ENCODE assay signal across 18 cellular contexts in the genomic region with DNA sequence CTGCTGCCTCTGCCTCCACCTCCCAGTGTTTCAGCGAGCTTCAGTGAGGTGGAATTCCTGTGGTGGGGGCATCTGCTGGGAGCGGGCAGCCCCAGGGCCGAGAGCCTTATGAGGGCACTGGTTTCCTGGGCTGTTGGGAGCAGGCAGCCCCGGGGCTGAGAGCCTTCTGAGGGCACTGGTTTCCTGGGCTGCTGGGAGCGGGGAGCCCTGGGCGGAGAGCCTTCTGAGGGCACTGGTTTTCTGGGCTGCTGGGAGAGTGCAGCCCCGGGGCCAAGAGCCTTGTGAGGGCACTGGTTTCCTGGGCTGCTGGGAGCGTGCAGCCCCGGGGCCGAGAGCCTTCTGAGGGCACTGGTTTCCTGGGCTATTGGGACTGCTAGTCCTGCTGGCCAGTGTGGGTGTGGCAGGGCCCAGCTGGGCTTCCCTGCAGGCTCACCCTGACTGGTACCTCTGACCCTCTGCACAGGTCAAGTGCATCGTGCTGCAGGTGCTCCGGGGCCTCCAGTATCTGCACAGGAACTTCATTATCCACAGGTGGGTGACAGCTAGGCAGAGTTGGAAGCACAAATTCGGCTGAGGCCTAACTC. TPM values are rescaled to one million over a fixed set of nuclear protein-coding genes. Genes with fewer than 3 reads are reported as not detected.
A peak's percentile ranks its signal among the peaks of the same experiment; 100 is the strongest.
DNase-seq lines count a peak whose midpoint lies in the region; ATAC-seq, FAIRE-seq and TF ChIP-seq lines count a peak whose summit lies in the region.
"Had no signal": no experiment of that assay in that cellular context is flagged by ENCODE, and none has a peak within 500 bp of the region (broad histone marks: within the 10 kb centered on the region; RNA-seq: fewer than 3 reads in every experiment).

No MANE protein-coding gene starts in this region.

- peak overlapping the region in 2 of 4 donors; percentile 26 to 37 for H3K4me3 Mint-ChIP-seq in IgD-negative memory B cell
- H3K4me3 Mint-ChIP-seq: B cell; CD8-positive, alpha-beta T cell; HFFc6 had no signal

- H3K4me1 Mint-ChIP-seq in IgD-negative memory B cell = peaks cover 8 to 11% (median 8%) of the 10 kb centered on the region in 3 donors

- peak overlapping the region; percentile 9; the same call in 1 of the 2 replicates for H3K9ac ChIP-seq in HepG2 (ENCODE audit: insufficient read depth, low read depth, low read length)

- H3K27ac ChIP-seq in HepG2 (ENCODE audit: extremely low read length, insufficient read depth, low read length) (no peak overlapping the region), right lobe of liver (no peak overlapping the region)
- H3K27ac ChIP-seq: HL-60, PC-9, SK-N-MC had no signal

- intact Hi-C loops in HepG2 (cut with micrococcal nuclease; ENCODE audit: unreplicated experiment) = no loop called here
- intact Hi-C loops in right lobe of liver (cut with DNase I) = no loop called here

- no peaks in the 10 kb centered on the region for H3K36me3 ChIP-seq in HepG2 (replicated peaks in 1 of 2; ENCODE audit: control insufficient read depth in 1 of 2, insufficient read depth in 2 of 2, low read length in 2 of 2)
- H3K36me3 ChIP-seq in right lobe of liver = peaks cover 0 to 52% (median 12%) of the 10 kb centered on the region in 4 donors

- no peak for TF ChIP-seq RAD21 in HepG2 (CRISPR knock-in tag; IDR thresholded peaks at IDR 0.05)

- H3K4me2 ChIP-seq in HepG2 (ENCODE audit: low read depth, low read length) = peak overlapping the region; percentile 56
- H3K4me2 ChIP-seq: PC-9 had no signal

- peaks cover 3% of the 10 kb centered on the region for H3K36me3 Mint-ChIP-seq in IgD-negative memory B cell

- no TSS peak for BruUV-seq in HepG2 (replicated peaks; lab: Mats Ljungman, UMichigan)

- no peaks in the 10 kb centered on the region for H3K9me3 Mint-ChIP-seq in IgD-negative memory B cell
- H3K9me3 Mint-ChIP-seq: CD8-positive, alpha-beta T cell; HFFc6 had no signal

- in situ Hi-C loops in HepG2 (cut with HindIII; ENCODE audit: extremely low pct_ligation_motif_present, low pct_unique_long_range_greater_than_20kb) = no loop called here

- CTCF ChIA-PET in HepG2 (lab: Yijun Ruan, JAX; ENCODE audit: low intra/inter-chr PET ratio, low total read pairs) = no interaction called here

- TF ChIP-seq POLR2A in HepG2 (IDR thresholded peaks at IDR 0.05; ENCODE audit: insufficient read depth in 1 of 2, low read depth in 2 of 2, low read length in 2 of 2) = 0 out of 4 replicates have a peak, but pooled peaks of 1 of the 2 experiments have one; percentile 15
- TF ChIP-seq POLR2A in right lobe of liver (IDR thresholded peaks at IDR 0.05) = no peak

- peak; percentile 38 for DNase-seq in HepG2 (ENCODE audit: low spot score)
- DNase-seq in right lobe of liver = no peak
- DNase-seq in T1000 (lab: John Stamatoyannopoulos, UW) = no peak
- DNase-seq: CD8-positive, alpha-beta T cell; DND-41; GF-D8; HFFc6; MM.1S; NCI-H1105 treated with DMSO at 0.1 percent for 48 hours; NCI-H187; NCI-H446 treated with DMSO at 0.1 percent for 48 hours; NCI-H748 treated with DMSO at 0.1 percent for 48 hours; PC-9 had no signal

- H3K4me3 ChIP-seq in HepG2 (replicated peaks in 1 of 3; ENCODE audit: insufficient read depth in 1 of 3, low read depth in 2 of 3, low read length in 3 of 3) = peak overlapping the region in 1 of 3 experiments; percentile 32; a peak in 1 of 6 replicates
- H3K4me3 ChIP-seq in right lobe of liver = no peak overlapping the region
- H3K4me3 ChIP-seq: PC-9, SK-N-MC had no signal

- 8% methylated on average over 9 of the region's 13 CpGs for WGBS in HepG2 (ENCODE audit: low lambda C conversion rate)
- 100% methylated on average over 1 of the region's 13 CpGs for WGBS in right lobe of liver (ENCODE audit: insufficient coverage, low coverage, low lambda C conversion rate, missing lambda C conversion rate)

- no peaks in the 10 kb centered on the region for H4K20me1 ChIP-seq in HepG2 (ENCODE audit: insufficient read depth, low read length)

- H3K79me2 ChIP-seq in HepG2 (ENCODE audit: insufficient read depth, low read length) = no peaks in the 10 kb centered on the region

- H3K27me3 ChIP-seq in HepG2 (ENCODE audit: control insufficient read depth in 1 of 2, insufficient read depth in 2 of 2, low read length in 2 of 2) (no peaks in the 10 kb centered on the region), right lobe of liver (no peaks in the 10 kb centered on the region)

- H3K4me1 ChIP-seq in HepG2 (ENCODE audit: insufficient read depth, low read length) (peaks cover 86% of the 10 kb centered on the region), right lobe of liver (peaks cover 0 to 13% (median 8%) of the 10 kb centered on the region in 4 donors)

- POLR2A ChIA-PET in HepG2 (lab: Yijun Ruan, JAX) = interaction anchor here (0.5 to 2.3 kb wide), 4 partner anchors 9 to 63 kb away, joined by 3 to 16 read pairs (median 4); partner anchors contain the start of gene SPATA2L

- peak; percentile 37 for FAIRE-seq in HepG2 (lab: Jason Lieb, UNC)

- H3K9me3 ChIP-seq in HepG2 (ENCODE audit: low read length) = no peaks in the 10 kb centered on the region
- no peaks in the 10 kb centered on the region for H3K9me3 ChIP-seq in right lobe of liver

- ATAC-seq in HepG2 (peak; percentile 36), right lobe of liver (no peak), HG02588 (IDR thresholded peaks at IDR 0.05; ENCODE audit: unreplicated experiment) (no peak)
- ATAC-seq: CD8-positive, alpha-beta T cell had no signal

- H3K27ac Mint-ChIP-seq in IgD-negative memory B cell = peak overlapping the region in 2 of 3 donors; percentile 42 to 57
- H3K27ac Mint-ChIP-seq: B cell; CD8-positive, alpha-beta T cell; HFFc6 had no signal

- TF ChIP-seq CTCF in HepG2 (CRISPR knock-in tag; IDR thresholded peaks at IDR 0.05) (no peak), right lobe of liver (IDR thresholded peaks at IDR 0.05) (no peak)

- TF ChIP-seq EP300 in HepG2 (IDR thresholded peaks at IDR 0.05; ENCODE audit: low read depth in 2 of 2, low read length in 2 of 2) = no peak
- no peak for TF ChIP-seq EP300 in HepG2 (CRISPR knock-in tag; IDR thresholded peaks at IDR 0.05; ENCODE audit: borderline replicate concordance)

- H3K27me3 Mint-ChIP-seq in IgD-negative memory B cell = no peaks in the 10 kb centered on the region
- H3K27me3 Mint-ChIP-seq: B cell had no signal

- no peak overlapping the region for H2AFZ ChIP-seq in HepG2 (ENCODE audit: low read length)
- H2AFZ ChIP-seq: PC-9 had no signal

RNA-seq across cellular contexts. Expression of gene CDK10, which starts 5.6 kb away (rescaled TPM):
- total RNA-seq in HepG2 (2016; rRNA removed; fragmentation: Illumina TruSeq; extraction: Trizol) (1.2 and 2.5 TPM in 2 replicates), right lobe of liver (10 to 100 TPM; 35.0 to 72.2 (median 53.7) TPM)
- total RNA-seq in HepG2 (2016; cell fraction: cytosol; rRNA removed; fragmentation: Illumina TruSeq; extraction: Trizol; ENCODE audit: low read depth) = 4.2 and 5.8 TPM in 2 replicates
- total RNA-seq in HepG2 (2016; cell fraction: insoluble cytoplasmic fraction; rRNA removed; fragmentation: Illumina TruSeq; extraction: Trizol) = 1.4 and 2.6 TPM in 2 replicates
- total RNA-seq in HepG2 (2016; cell fraction: membrane; rRNA removed; fragmentation: Illumina TruSeq; extraction: Trizol) = 3.5 TPM in 2 replicates
- total RNA-seq in HepG2 (2016; cell fraction: nucleus; rRNA removed; fragmentation: Illumina TruSeq; extraction: Trizol) = 2.4 and 3.5 TPM in 2 replicates
- polyA plus RNA-seq in HepG2 (2011; rRNA removed) (3.9 and 4.3 TPM in 2 replicates), IgD-negative memory B cell (24.0 TPM)
- polyA plus RNA-seq in HepG2 (2011; cell fraction: cytosol; rRNA removed) = 1.5 and 2.1 TPM in 2 replicates
- 28.1 and 29.8 TPM in 2 replicates for polyA plus RNA-seq in HepG2 (2011; cell fraction: nucleus; rRNA removed)
- polyA plus RNA-seq in HepG2 (2012) = 2.7 and 6.1 TPM in 2 replicates
- 1.1 TPM in 2 replicates for polyA plus RNA-seq in HepG2 (2016; cell fraction: cytosol; fragmentation: Illumina TruSeq; extraction: Trizol; ENCODE audit: low read depth)
- polyA plus RNA-seq in HepG2 (2016; cell fraction: insoluble cytoplasmic fraction; fragmentation: Illumina TruSeq; extraction: Trizol; ENCODE audit: low read depth) = 1.1 and 1.2 TPM in 2 replicates
- 1.0 and 1.2 TPM in 2 replicates for polyA plus RNA-seq in HepG2 (2016; cell fraction: membrane; fragmentation: Illumina TruSeq; extraction: Trizol; ENCODE audit: low read depth)
- 11.0 and 12.6 TPM in 2 replicates for polyA plus RNA-seq in HepG2 (2016; cell fraction: nucleus; fragmentation: Illumina TruSeq; extraction: Trizol; ENCODE audit: insufficient read depth, low read depth)
- 2.9 and 43.1 TPM in 2 replicates for polyA minus RNA-seq in HepG2 (2011; rRNA and poly(A)+ RNA removed; ENCODE audit: low replicate concordance)
- polyA minus RNA-seq in HepG2 (2011; cell fraction: cytosol; rRNA and poly(A)+ RNA removed) = 1.6 and 2.8 TPM in 2 replicates
- polyA minus RNA-seq in HepG2 (2011; cell fraction: nucleus; rRNA and poly(A)+ RNA removed) = 4.5 and 5.8 TPM in 2 replicates

RNA-seq across cellular contexts. Expression of gene SPATA2L, which starts 9.4 kb away (rescaled TPM):
- total RNA-seq in HepG2 (2016; rRNA removed; fragmentation: Illumina TruSeq; extraction: Trizol) (17.0 and 20.7 TPM in 2 replicates), right lobe of liver (10 to 100 TPM in 3 of 6 experiments, 1 to 10 TPM in 3; 5.6 to 17.9 (median 11.2) TPM)
- 5.1 and 5.8 TPM in 2 replicates for total RNA-seq in HepG2 (2016; cell fraction: cytosol; rRNA removed; fragmentation: Illumina TruSeq; extraction: Trizol; ENCODE audit: low read depth)
- 16.3 and 20.7 TPM in 2 replicates for total RNA-seq in HepG2 (2016; cell fraction: insoluble cytoplasmic fraction; rRNA removed; fragmentation: Illumina TruSeq; extraction: Trizol)
- total RNA-seq in HepG2 (2016; cell fraction: membrane; rRNA removed; fragmentation: Illumina TruSeq; extraction: Trizol) = 12.5 and 13.4 TPM in 2 replicates
- 9.5 and 13.5 TPM in 2 replicates for total RNA-seq in HepG2 (2016; cell fraction: nucleus; rRNA removed; fragmentation: Illumina TruSeq; extraction: Trizol)
- polyA plus RNA-seq in HepG2 (2011; rRNA removed) (9.1 and 11.8 TPM in 2 replicates), IgD-negative memory B cell (12.7 TPM)
- 13.4 and 23.3 TPM in 2 replicates for polyA plus RNA-seq in HepG2 (2011; cell fraction: cytosol; rRNA removed)
- 26.3 and 28.3 TPM in 2 replicates for polyA plus RNA-seq in HepG2 (2011; cell fraction: nucleus; rRNA removed)
- 6.8 and 12.5 TPM in 2 replicates for polyA plus RNA-seq in HepG2 (2012)
- polyA plus RNA-seq in HepG2 (2016; cell fraction: cytosol; fragmentation: Illumina TruSeq; extraction: Trizol; ENCODE audit: low read depth) = 3.0 and 3.1 TPM in 2 replicates
- polyA plus RNA-seq in HepG2 (2016; cell fraction: insoluble cytoplasmic fraction; fragmentation: Illumina TruSeq; extraction: Trizol; ENCODE audit: low read depth) = 13.3 and 14.0 TPM in 2 replicates
- 5.3 and 7.7 TPM in 2 replicates for polyA plus RNA-seq in HepG2 (2016; cell fraction: membrane; fragmentation: Illumina TruSeq; extraction: Trizol; ENCODE audit: low read depth)
- 14.9 and 15.5 TPM in 2 replicates for polyA plus RNA-seq in HepG2 (2016; cell fraction: nucleus; fragmentation: Illumina TruSeq; extraction: Trizol; ENCODE audit: insufficient read depth, low read depth)
- 3.5 and 31.4 TPM in 2 replicates for polyA minus RNA-seq in HepG2 (2011; rRNA and poly(A)+ RNA removed; ENCODE audit: low replicate concordance)
- 16.7 and 20.7 TPM in 2 replicates for polyA minus RNA-seq in HepG2 (2011; cell fraction: cytosol; rRNA and poly(A)+ RNA removed)
- polyA minus RNA-seq in HepG2 (2011; cell fraction: nucleus; rRNA and poly(A)+ RNA removed) = 8.8 and 8.9 TPM in 2 replicates

RNA-seq across cellular contexts. Expression of gene VPS9D1, which starts 28.6 kb away (rescaled TPM):
- total RNA-seq in HepG2 (2016; rRNA removed; fragmentation: Illumina TruSeq; extraction: Trizol) = 3.8 and 10.1 TPM in 2 replicates
- total RNA-seq in HepG2 (2016; cell fraction: cytosol; rRNA removed; fragmentation: Illumina TruSeq; extraction: Trizol; ENCODE audit: low read depth) = 2.4 and 3.2 TPM in 2 replicates
- 4.2 and 9.2 TPM in 2 replicates for total RNA-seq in HepG2 (2016; cell fraction: insoluble cytoplasmic fraction; rRNA removed; fragmentation: Illumina TruSeq; extraction: Trizol)
- 5.2 and 6.8 TPM in 2 replicates for total RNA-seq in HepG2 (2016; cell fraction: membrane; rRNA removed; fragmentation: Illumina TruSeq; extraction: Trizol)
- total RNA-seq in HepG2 (2016; cell fraction: nucleus; rRNA removed; fragmentation: Illumina TruSeq; extraction: Trizol) = 13.1 and 15.5 TPM in 2 replicates
- polyA plus RNA-seq in HepG2 (2011; rRNA removed) = 13.2 and 18.6 TPM in 2 replicates
- 4.5 and 5.7 TPM in 2 replicates for polyA plus RNA-seq in HepG2 (2011; cell fraction: cytosol; rRNA removed)
- polyA plus RNA-seq in HepG2 (2011; cell fraction: nucleus; rRNA removed) = 111 and 130 TPM in 2 replicates
- polyA plus RNA-seq in HepG2 (2012) = 7.5 and 10.0 TPM in 2 replicates
- polyA plus RNA-seq in HepG2 (2016; cell fraction: cytosol; fragmentation: Illumina TruSeq; extraction: Trizol; ENCODE audit: low read depth) = 2.5 and 3.3 TPM in 2 replicates
- 4.6 and 6.5 TPM in 2 replicates for polyA plus RNA-seq in HepG2 (2016; cell fraction: insoluble cytoplasmic fraction; fragmentation: Illumina TruSeq; extraction: Trizol; ENCODE audit: low read depth)
- polyA plus RNA-seq in HepG2 (2016; cell fraction: membrane; fragmentation: Illumina TruSeq; extraction: Trizol; ENCODE audit: low read depth) = 5.7 and 6.3 TPM in 2 replicates
- 51.9 and 55.4 TPM in 2 replicates for polyA plus RNA-seq in HepG2 (2016; cell fraction: nucleus; fragmentation: Illumina TruSeq; extraction: Trizol; ENCODE audit: insufficient read depth, low read depth)
- 4.4 and 8.1 TPM in 2 replicates for polyA minus RNA-seq in HepG2 (2011; rRNA and poly(A)+ RNA removed; ENCODE audit: low replicate concordance)
- 2.2 and 5.0 TPM in 2 replicates for polyA minus RNA-seq in HepG2 (2011; cell fraction: cytosol; rRNA and poly(A)+ RNA removed)
- polyA minus RNA-seq in HepG2 (2011; cell fraction: nucleus; rRNA and poly(A)+ RNA removed) = 6.8 and 7.5 TPM in 2 replicates
- 10 to 100 TPM in 3 of 6 experiments, 1 to 10 TPM in 3; 5.6 to 12.4 (median 9.4) TPM for total RNA-seq in right lobe of liver
- polyA plus RNA-seq in IgD-negative memory B cell = 1.6 TPM

RNA-seq across cellular contexts. Expression of gene ZNF276, which starts 29.3 kb away (rescaled TPM):
- 6.8 and 17.7 TPM in 2 replicates for total RNA-seq in HepG2 (2016; rRNA removed; fragmentation: Illumina TruSeq; extraction: Trizol)
- 4.4 and 4.7 TPM in 2 replicates for total RNA-seq in HepG2 (2016; cell fraction: cytosol; rRNA removed; fragmentation: Illumina TruSeq; extraction: Trizol; ENCODE audit: low read depth)
- total RNA-seq in HepG2 (2016; cell fraction: insoluble cytoplasmic fraction; rRNA removed; fragmentation: Illumina TruSeq; extraction: Trizol) = 4.5 and 15.9 TPM in 2 replicates
- total RNA-seq in HepG2 (2016; cell fraction: membrane; rRNA removed; fragmentation: Illumina TruSeq; extraction: Trizol) = 5.4 and 8.2 TPM in 2 replicates
- total RNA-seq in HepG2 (2016; cell fraction: nucleus; rRNA removed; fragmentation: Illumina TruSeq; extraction: Trizol) = 22.3 and 26.8 TPM in 2 replicates
- polyA plus RNA-seq in HepG2 (2011; rRNA removed) = 18.0 and 24.3 TPM in 2 replicates
- 8.0 and 12.2 TPM in 2 replicates for polyA plus RNA-seq in HepG2 (2011; cell fraction: cytosol; rRNA removed)
- 148 and 167 TPM in 2 replicates for polyA plus RNA-seq in HepG2 (2011; cell fraction: nucleus; rRNA removed)
- 16.1 and 20.0 TPM in 2 replicates for polyA plus RNA-seq in HepG2 (2012)
- 2.3 and 3.4 TPM in 2 replicates for polyA plus RNA-seq in HepG2 (2016; cell fraction: cytosol; fragmentation: Illumina TruSeq; extraction: Trizol; ENCODE audit: low read depth)
- 7.0 and 9.8 TPM in 2 replicates for polyA plus RNA-seq in HepG2 (2016; cell fraction: insoluble cytoplasmic fraction; fragmentation: Illumina TruSeq; extraction: Trizol; ENCODE audit: low read depth)
- 4.7 and 8.3 TPM in 2 replicates for polyA plus RNA-seq in HepG2 (2016; cell fraction: membrane; fragmentation: Illumina TruSeq; extraction: Trizol; ENCODE audit: low read depth)
- polyA plus RNA-seq in HepG2 (2016; cell fraction: nucleus; fragmentation: Illumina TruSeq; extraction: Trizol; ENCODE audit: insufficient read depth, low read depth) = 66.1 and 72.8 TPM in 2 replicates
- 14.5 and 22.1 TPM in 2 replicates for polyA minus RNA-seq in HepG2 (2011; rRNA and poly(A)+ RNA removed; ENCODE audit: low replicate concordance)
- 4.0 and 6.3 TPM in 2 replicates for polyA minus RNA-seq in HepG2 (2011; cell fraction: cytosol; rRNA and poly(A)+ RNA removed)
- 27.8 and 28.5 TPM in 2 replicates for polyA minus RNA-seq in HepG2 (2011; cell fraction: nucleus; rRNA and poly(A)+ RNA removed)
- total RNA-seq in right lobe of liver = 10 to 100 TPM in 2 of 6 experiments, 1 to 10 TPM in 4; 6.9 to 13.4 (median 9.1) TPM
- 24.6 TPM for polyA plus RNA-seq in IgD-negative memory B cell

RNA-seq across cellular contexts. Expression of gene SPATA33, which starts 34.4 kb away (rescaled TPM):
- total RNA-seq in HepG2 (2016; rRNA removed; fragmentation: Illumina TruSeq; extraction: Trizol) = 11.0 and 11.2 TPM in 2 replicates
- total RNA-seq in HepG2 (2016; cell fraction: cytosol; rRNA removed; fragmentation: Illumina TruSeq; extraction: Trizol; ENCODE audit: low read depth) = 9.1 and 14.3 TPM in 2 replicates
- 11.7 and 12.8 TPM in 2 replicates for total RNA-seq in HepG2 (2016; cell fraction: insoluble cytoplasmic fraction; rRNA removed; fragmentation: Illumina TruSeq; extraction: Trizol)
- 14.6 and 17.6 TPM in 2 replicates for total RNA-seq in HepG2 (2016; cell fraction: membrane; rRNA removed; fragmentation: Illumina TruSeq; extraction: Trizol)
- 9.0 and 10.4 TPM in 2 replicates for total RNA-seq in HepG2 (2016; cell fraction: nucleus; rRNA removed; fragmentation: Illumina TruSeq; extraction: Trizol)
- polyA plus RNA-seq in HepG2 (2011; rRNA removed) = 5.7 and 6.3 TPM in 2 replicates
- polyA plus RNA-seq in HepG2 (2011; cell fraction: cytosol; rRNA removed) = 3.3 and 3.5 TPM in 2 replicates
- polyA plus RNA-seq in HepG2 (2011; cell fraction: nucleus; rRNA removed) = 14.9 and 16.4 TPM in 2 replicates
- polyA plus RNA-seq in HepG2 (2012) = 8.1 and 9.7 TPM in 2 replicates
- 17.1 and 17.6 TPM in 2 replicates for polyA plus RNA-seq in HepG2 (2016; cell fraction: cytosol; fragmentation: Illumina TruSeq; extraction: Trizol; ENCODE audit: low read depth)
- polyA plus RNA-seq in HepG2 (2016; cell fraction: insoluble cytoplasmic fraction; fragmentation: Illumina TruSeq; extraction: Trizol; ENCODE audit: low read depth) = 12.9 and 16.7 TPM in 2 replicates
- 20.1 and 25.8 TPM in 2 replicates for polyA plus RNA-seq in HepG2 (2016; cell fraction: membrane; fragmentation: Illumina TruSeq; extraction: Trizol; ENCODE audit: low read depth)
- polyA plus RNA-seq in HepG2 (2016; cell fraction: nucleus; fragmentation: Illumina TruSeq; extraction: Trizol; ENCODE audit: insufficient read depth, low read depth) = 25.8 and 32.4 TPM in 2 replicates
- polyA minus RNA-seq in HepG2 (2011; rRNA and poly(A)+ RNA removed; ENCODE audit: low replicate concordance) = 6.0 and 18.6 TPM in 2 replicates
- polyA minus RNA-seq in HepG2 (2011; cell fraction: cytosol; rRNA and poly(A)+ RNA removed) = 1.4 and 1.8 TPM in 2 replicates
- 7.2 and 7.7 TPM in 2 replicates for polyA minus RNA-seq in HepG2 (2011; cell fraction: nucleus; rRNA and poly(A)+ RNA removed)
- 1 to 10 TPM; 1.8 to 5.0 (median 3.3) TPM for total RNA-seq in right lobe of liver
- polyA plus RNA-seq in IgD-negative memory B cell = 3.5 TPM

Comparison
In these comparisons a context has a peak if more than half of its experiments do, and no peak if none do; other contexts are left out.
1. RNA of gene CDK10, which starts 5.6 kb away (total RNA-seq): 35.0 to 72.2 TPM in right lobe of liver; 1.2 to 5.8 TPM in HepG2; every median in the first group is over 4 times any median in the second.